ENCODE assay signal across 22 cellular contexts in genomic region chr17:17513626-17514025, GRCh38.
"Had no signal": no experiment of that assay in that cellular context is flagged by ENCODE, and none has a peak within 500 bp of the region (broad histone marks: within the 10 kb centered on the region; RNA-seq: fewer than 3 reads in every experiment).

No MANE protein-coding gene starts in this region.

- H3K9me3 ChIP-seq: ovary, right lobe of liver, stomach had no signal

- H3K9me3 Mint-ChIP-seq: activated B cell treated with CpG ODN at 0.5 μM for 24 hours; activated CD4-positive, alpha-beta memory T cell treated with anti-CD3 and anti-CD28 coated beads, Interleukin-2, amount 10 ng/mL, durations not matched to agents 7 days and 5 days; activated naive CD8-positive, alpha-beta T cell treated with anti-CD3 and anti-CD28 coated beads for 36 hours; central memory CD8-positive, alpha-beta T cell; neural crest cell; T-cell had no signal

- H3K4me1 Mint-ChIP-seq: activated B cell treated with CpG ODN at 0.5 μM for 24 hours, T-cell had no signal

- H3K27me3 ChIP-seq: brain microvascular endothelial cell, ovary, right lobe of liver, stomach had no signal

- H3K27me3 Mint-ChIP-seq: activated B cell treated with CpG ODN at 0.5 μM for 24 hours; activated CD4-positive, alpha-beta memory T cell treated with anti-CD3 and anti-CD28 coated beads, Interleukin-2, amount 10 ng/mL, durations not matched to agents 7 days and 5 days; activated CD8-positive, alpha-beta memory T cell treated with anti-CD3 and anti-CD28 coated beads, Interleukin-2, amount 10 ng/mL, durations not matched to agents 7 days and 5 days; activated naive CD8-positive, alpha-beta T cell treated with anti-CD3 and anti-CD28 coated beads for 36 hours; central memory CD8-positive, alpha-beta T cell; T-cell had no signal

- H3K36me3 ChIP-seq: brain microvascular endothelial cell, ovary had no signal

- DNase-seq: activated B cell treated with CpG ODN at 0.5 μM for 24 hours; activated CD4-positive, alpha-beta memory T cell treated with anti-CD3 and anti-CD28 coated beads, Interleukin-2, amount 10 ng/mL, durations not matched to agents 7 days and 5 days; activated CD4-positive, alpha-beta T cell treated with anti-CD3 and anti-CD28 coated beads for 4 hours; activated CD8-positive, alpha-beta memory T cell treated with anti-CD3 and anti-CD28 coated beads, Interleukin-2, amount 10 ng/mL, durations not matched to agents 7 days and 5 days; activated naive CD4-positive, alpha-beta T cell; activated naive CD8-positive, alpha-beta T cell treated with anti-CD3 and anti-CD28 coated beads for 36 hours; amniotic stem cell; brain microvascular endothelial cell; kidney glomerular epithelial cell; midbrain; small intestine; stimulated activated CD4-positive, alpha-beta T cell treated with anti-CD3 and anti-CD28 coated beads, Interleukin-15, amount 100 ng/mL, for 24 hours; stimulated activated CD4-positive, alpha-beta T cell treated with anti-CD3 and anti-CD28 coated beads, Interleukin-2, amount 100 ng/mL, for 48 hours; stomach; T-cell; trophoblast cell had no signal

- ATAC-seq: activated CD8-positive, alpha-beta memory T cell treated with anti-CD3 and anti-CD28 coated beads, Interleukin-2, amount 10 ng/mL, durations not matched to agents 7 days and 5 days; right lobe of liver; SK-N-SH treated with all-trans-retinoic acid at 6 μM for 48 hours; T-cell had no signal

- H3K27ac ChIP-seq: brain microvascular endothelial cell, coronary artery, ovary, right lobe of liver, stomach had no signal

- H3K4me3 Mint-ChIP-seq: activated B cell treated with CpG ODN at 0.5 μM for 24 hours; activated CD4-positive, alpha-beta memory T cell treated with anti-CD3 and anti-CD28 coated beads, Interleukin-2, amount 10 ng/mL, durations not matched to agents 7 days and 5 days; activated CD8-positive, alpha-beta memory T cell treated with anti-CD3 and anti-CD28 coated beads, Interleukin-2, amount 10 ng/mL, durations not matched to agents 7 days and 5 days; activated naive CD8-positive, alpha-beta T cell treated with anti-CD3 and anti-CD28 coated beads for 36 hours; central memory CD8-positive, alpha-beta T cell; neural crest cell; T-cell had no signal

- H3K27ac Mint-ChIP-seq: activated B cell treated with CpG ODN at 0.5 μM for 24 hours; activated CD4-positive, alpha-beta memory T cell treated with anti-CD3 and anti-CD28 coated beads, Interleukin-2, amount 10 ng/mL, durations not matched to agents 7 days and 5 days; activated CD8-positive, alpha-beta memory T cell treated with anti-CD3 and anti-CD28 coated beads, Interleukin-2, amount 10 ng/mL, durations not matched to agents 7 days and 5 days; activated naive CD8-positive, alpha-beta T cell treated with anti-CD3 and anti-CD28 coated beads for 36 hours; T-cell had no signal

- H3K4me1 ChIP-seq: right lobe of liver had no signal

- H3K36me3 Mint-ChIP-seq: activated CD8-positive, alpha-beta memory T cell treated with anti-CD3 and anti-CD28 coated beads, Interleukin-2, amount 10 ng/mL, durations not matched to agents 7 days and 5 days; activated naive CD8-positive, alpha-beta T cell treated with anti-CD3 and anti-CD28 coated beads for 36 hours; T-cell had no signal

- H3K4me3 ChIP-seq: coronary artery, ovary, right lobe of liver, stomach had no signal
